ENCODE assay signal across 1 cellular context in genomic region chr1:204929487-204930185, GRCh38.
TF ChIP-seq lines count a peak whose summit lies in the region.

No MANE protein-coding gene starts in this region.

TF ChIP-seq in WTC11, 78 proteins besides CTCF, POLR2A, EP300 and RAD21:
- no peak for TF ChIP-seq FOXP4 (CRISPR knock-in tag; IDR thresholded peaks at IDR 0.05)
- no peak for TF ChIP-seq ZNF396 (CRISPR knock-in tag; IDR thresholded peaks at IDR 0.05; ENCODE audit: borderline replicate concordance)
- TF ChIP-seq ZNF219 (CRISPR knock-in tag; IDR thresholded peaks at IDR 0.05; ENCODE audit: borderline replicate concordance): no peak
- TF ChIP-seq STAT6 (CRISPR knock-in tag; conservative IDR thresholded peaks at IDR 0.05; ENCODE audit: low read depth): no peak
- TF ChIP-seq AFF4 (CRISPR knock-in tag; IDR thresholded peaks at IDR 0.05; ENCODE audit: borderline replicate concordance): no peak
- no peak for TF ChIP-seq MXD4 (CRISPR knock-in tag; IDR thresholded peaks at IDR 0.05; ENCODE audit: borderline replicate concordance)
- TF ChIP-seq PREB (CRISPR knock-in tag; IDR thresholded peaks at IDR 0.05; ENCODE audit: borderline replicate concordance): no peak
- TF ChIP-seq CREM (CRISPR knock-in tag; IDR thresholded peaks at IDR 0.05): no peak
- no peak for TF ChIP-seq ZNF423 (CRISPR knock-in tag; IDR thresholded peaks at IDR 0.05)
- TF ChIP-seq SP1 (CRISPR knock-in tag; conservative IDR thresholded peaks at IDR 0.05): no peak
- no peak for TF ChIP-seq CBFB (CRISPR knock-in tag; IDR thresholded peaks at IDR 0.05; ENCODE audit: low read depth)
- no peak for TF ChIP-seq ZMAT4 (CRISPR knock-in tag; IDR thresholded peaks at IDR 0.05)
- TF ChIP-seq NR3C1 (CRISPR knock-in tag; conservative IDR thresholded peaks at IDR 0.05; ENCODE audit: low read depth): no peak
- TF ChIP-seq NR1H2 (CRISPR knock-in tag; IDR thresholded peaks at IDR 0.05): no peak
- no peak for TF ChIP-seq TP53 (CRISPR knock-in tag; IDR thresholded peaks at IDR 0.05)
